ENCODE assay signal across 13 cellular contexts in the genomic region with DNA sequence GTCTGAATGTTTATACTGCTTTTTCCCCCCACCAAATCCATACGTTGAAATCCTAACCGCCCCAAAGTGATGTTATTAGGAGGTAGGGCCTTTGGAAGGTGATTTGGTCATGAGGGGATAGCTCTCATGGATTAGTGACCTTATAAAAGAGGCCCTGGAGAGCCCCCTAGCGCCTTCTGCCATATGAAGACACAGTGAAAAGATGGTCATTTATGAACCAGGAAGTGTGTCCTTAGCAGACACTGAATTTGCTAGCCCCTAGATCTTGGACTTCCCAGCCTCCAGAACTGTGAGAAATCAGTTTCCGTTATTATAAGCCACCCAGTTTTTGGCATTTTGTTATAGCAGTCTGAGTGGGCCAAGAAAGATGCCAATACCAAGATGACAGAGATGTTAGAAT. TPM values are rescaled to one million over a fixed set of nuclear protein-coding genes. Genes with fewer than 3 reads are reported as not detected.
DNase-seq lines count a peak whose midpoint lies in the region; ATAC-seq and TF ChIP-seq lines count a peak whose summit lies in the region.
"Had no signal": no experiment of that assay in that cellular context is flagged by ENCODE, and none has a peak within 500 bp of the region (broad histone marks: within the 10 kb centered on the region; RNA-seq: fewer than 3 reads in every experiment).

No MANE protein-coding gene starts in this region.

- H3K9me3 Mint-ChIP-seq in activated CD8-positive, alpha-beta memory T cell treated with anti-CD3 and anti-CD28 coated beads, Interleukin-2, amount 10 ng/mL, durations not matched to agents 7 days and 5 days (ENCODE audit: low read depth) = no peaks in the 10 kb centered on the region

- H3K27ac ChIP-seq in brain microvascular endothelial cell = no peak overlapping the region
- H3K27ac ChIP-seq: upper lobe of left lung had no signal

- in situ Hi-C loops in brain microvascular endothelial cell (cut with HindIII; ENCODE audit: low pct_ligation_motif_present, low sequenced_read_pairs) = no loop called here

- peak; percentile 82 for ATAC-seq in activated CD8-positive, alpha-beta memory T cell treated with anti-CD3 and anti-CD28 coated beads, Interleukin-2, amount 10 ng/mL, durations not matched to agents 7 days and 5 days
- no peak for ATAC-seq in GM21390 (IDR thresholded peaks at IDR 0.05; ENCODE audit: unreplicated experiment)

- H3K4me3 ChIP-seq in NB4 (ENCODE audit: low read depth, low read length) (no peak overlapping the region), brain microvascular endothelial cell (ENCODE audit: low read depth, low read length) (no peak overlapping the region), lower leg skin (ENCODE audit: low read depth, poor library complexity, severe bottlenecking) (no peak overlapping the region)
- H3K4me3 ChIP-seq: upper lobe of left lung had no signal

- intact Hi-C loops in lower leg skin (cut with DNase I; ENCODE audit: low total_unique reads) = no loop called here

- H3K4me1 Mint-ChIP-seq in activated CD8-positive, alpha-beta memory T cell treated with anti-CD3 and anti-CD28 coated beads, Interleukin-2, amount 10 ng/mL, durations not matched to agents 7 days and 5 days = peaks cover 6% of the 10 kb centered on the region
- H3K4me1 Mint-ChIP-seq: nephron had no signal

- DNase-seq in activated CD8-positive, alpha-beta memory T cell treated with anti-CD3 and anti-CD28 coated beads, Interleukin-2, amount 10 ng/mL, durations not matched to agents 7 days and 5 days = no peak
- DNase-seq in activated CD8-positive, alpha-beta memory T cell treated with anti-CD3 and anti-CD28 coated beads, Interleukin-2, amount 50 U/mL, for 4 hours = no peak
- DNase-seq in NB4 (ENCODE audit: low read depth) (peak; percentile 76), brain microvascular endothelial cell (peak; percentile 55), renal cortical epithelial cell (ENCODE audit: low read depth) (peak; percentile 29), lower leg skin (ENCODE audit: low spot score in 2 of 2) (no peak), hepatic stellate cell (ENCODE audit: low spot score) (no peak)
- DNase-seq: activated naive CD4-positive, alpha-beta T cell treated with anti-CD3 and anti-CD28 coated beads, Interleukin-2, amount 50 U/mL, for 16 hours; Calu3; KG1; upper lobe of left lung had no signal

- H3K27me3 ChIP-seq in brain microvascular endothelial cell (replicated peaks) = no peaks in the 10 kb centered on the region
- H3K27me3 ChIP-seq: upper lobe of left lung had no signal

- peak overlapping the region; percentile 31 for H3K27ac Mint-ChIP-seq in activated CD8-positive, alpha-beta memory T cell treated with anti-CD3 and anti-CD28 coated beads, Interleukin-2, amount 10 ng/mL, durations not matched to agents 7 days and 5 days
- H3K27ac Mint-ChIP-seq: nephron had no signal

- TF ChIP-seq CTCF in NB4 (IDR thresholded peaks at IDR 0.05; ENCODE audit: low read depth, low read length) (peak; percentile 49), brain microvascular endothelial cell (IDR thresholded peaks at IDR 0.05; ENCODE audit: low read depth, low read length, missing control alignments) (peak; percentile 70), lower leg skin (IDR thresholded peaks at IDR 0.05) (no peak)

- no peak overlapping the region for H3K4me3 Mint-ChIP-seq in activated CD8-positive, alpha-beta memory T cell treated with anti-CD3 and anti-CD28 coated beads, Interleukin-2, amount 10 ng/mL, durations not matched to agents 7 days and 5 days
- H3K4me3 Mint-ChIP-seq: nephron had no signal

- 63 to 70% methylated on average over 4 of the region's 4 CpGs for WGBS in lower leg skin, 2 donors

- H3K36me3 ChIP-seq in brain microvascular endothelial cell (replicated peaks) = no peaks in the 10 kb centered on the region
- H3K36me3 ChIP-seq: upper lobe of left lung had no signal

- TF ChIP-seq POLR2A in NB4 (IDR thresholded peaks at IDR 0.05; ENCODE audit: extremely low read depth, insufficient read length) (no peak), lower leg skin (IDR thresholded peaks at IDR 0.05) (no peak)

- H3K27me3 Mint-ChIP-seq in activated CD8-positive, alpha-beta memory T cell treated with anti-CD3 and anti-CD28 coated beads, Interleukin-2, amount 10 ng/mL, durations not matched to agents 7 days and 5 days = peaks cover 9% of the 10 kb centered on the region

- CTCF ChIA-PET in activated CD8-positive, alpha-beta memory T cell treated with anti-CD3 and anti-CD28 coated beads, Interleukin-2, amount 10 ng/mL, durations not matched to agents 7 days and 5 days (lab: Charles Lee) = interaction anchor here (1.9 to 2.5 kb wide), 2 partner anchors 12 to 346 kb away, joined by 5 to 9 read pairs; a partner anchor contains a TSS

- no peaks in the 10 kb centered on the region for H3K36me3 Mint-ChIP-seq in activated CD8-positive, alpha-beta memory T cell treated with anti-CD3 and anti-CD28 coated beads, Interleukin-2, amount 10 ng/mL, durations not matched to agents 7 days and 5 days

RNA-seq across cellular contexts. Expression of a gene that starts 7.2 kb away (rescaled TPM):
- 10 to 100 TPM; 46.6 to 68.8 TPM for total RNA-seq in activated CD8-positive, alpha-beta memory T cell treated with anti-CD3 and anti-CD28 coated beads, Interleukin-2, amount 10 ng/mL, durations not matched to agents 7 days and 5 days
- total RNA-seq in renal cortical epithelial cell (81.1 and 83.8 TPM in 2 replicates), lower leg skin (10 to 100 TPM; 30.7 to 52.4 (median 35.4) TPM)

RNA-seq across cellular contexts. Expression of a gene that starts 11.5 kb away (rescaled TPM):
- 100 to 1,000 TPM in 1 of 2 experiments, 10 to 100 TPM in 1; 58.4 to 102 TPM for total RNA-seq in activated CD8-positive, alpha-beta memory T cell treated with anti-CD3 and anti-CD28 coated beads, Interleukin-2, amount 10 ng/mL, durations not matched to agents 7 days and 5 days
- total RNA-seq in renal cortical epithelial cell = 87.5 and 104 TPM in 2 replicates
- total RNA-seq in lower leg skin = 10 to 100 TPM; 46.8 to 94.0 (median 49.4) TPM

Comparison
In these comparisons a context has a peak if more than half of its experiments do, and no peak if none do; other contexts are left out.
1. DNase-seq: peak in NB4 (single experiment), brain microvascular endothelial cell (single experiment) and renal cortical epithelial cell (single experiment); none in activated CD8-positive, alpha-beta memory T cell treated with anti-CD3 and anti-CD28 coated beads, Interleukin-2, amount 10 ng/mL, durations not matched to agents 7 days and 5 days (single experiment), activated CD8-positive, alpha-beta memory T cell treated with anti-CD3 and anti-CD28 coated beads, Interleukin-2, amount 50 U/mL, for 4 hours (single experiment), lower leg skin (0 of 2) and hepatic stellate cell (single experiment).
2. CTCF ChIP-seq: peak in NB4 (single experiment) and brain microvascular endothelial cell (single experiment); none in lower leg skin (0 of 3).